7 cellular contexts compared by ENCODE assay signal in the genomic region with DNA sequence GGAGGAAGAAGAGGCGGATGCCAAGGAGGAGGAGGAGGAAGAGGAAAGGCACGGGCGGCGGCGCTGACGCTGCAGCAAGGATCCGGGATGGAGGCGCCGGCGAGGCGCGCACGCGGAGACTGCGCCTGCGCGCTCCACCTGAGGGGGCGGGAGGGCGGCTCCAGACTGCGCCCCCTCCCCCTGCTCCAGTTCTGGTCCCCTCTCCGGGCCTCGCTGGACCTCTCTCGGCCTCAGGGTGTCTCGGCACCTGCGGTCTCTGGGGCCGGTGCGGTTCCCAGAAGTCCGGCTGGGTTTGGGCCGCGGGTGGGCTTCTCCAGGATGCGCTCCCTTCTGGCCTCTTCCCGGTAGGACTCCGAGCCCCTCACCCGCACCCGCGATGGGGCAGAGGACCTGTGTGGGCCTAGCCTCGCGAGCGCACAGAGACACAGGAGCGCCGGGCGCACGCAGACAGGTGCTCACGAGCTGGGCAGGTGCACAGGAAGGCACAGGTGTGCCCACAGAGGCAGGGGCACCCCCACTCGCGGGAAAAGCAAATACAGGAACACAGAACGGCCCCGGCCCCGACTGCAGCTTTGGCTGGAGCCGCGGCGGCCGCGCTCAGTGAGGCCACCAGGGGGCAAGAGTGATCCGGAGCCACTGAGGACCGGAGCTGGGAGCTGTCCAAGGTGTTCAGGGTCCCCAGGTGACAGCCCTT.
DNase-seq lines count a peak whose midpoint lies in the region; ATAC-seq and TF ChIP-seq lines count a peak whose summit lies in the region.

A gene with protein sequence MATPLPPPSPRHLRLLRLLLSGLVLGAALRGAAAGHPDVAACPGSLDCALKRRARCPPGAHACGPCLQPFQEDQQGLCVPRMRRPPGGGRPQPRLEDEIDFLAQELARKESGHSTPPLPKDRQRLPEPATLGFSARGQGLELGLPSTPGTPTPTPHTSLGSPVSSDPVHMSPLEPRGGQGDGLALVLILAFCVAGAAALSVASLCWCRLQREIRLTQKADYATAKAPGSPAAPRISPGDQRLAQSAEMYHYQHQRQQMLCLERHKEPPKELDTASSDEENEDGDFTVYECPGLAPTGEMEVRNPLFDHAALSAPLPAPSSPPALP (minus strand): TSS at position 84 of the 694 bp plus-strand sequence. CDS start 188 bp downstream, outside the sequence.

- ATAC-seq in GM18502 (IDR thresholded peaks at IDR 0.05; ENCODE audit: poor library complexity, unreplicated experiment): peak; percentile 50
- ATAC-seq in GM19023 (IDR thresholded peaks at IDR 0.05; ENCODE audit: unreplicated experiment): no peak

- TF ChIP-seq CTCF in astrocyte of the spinal cord (IDR thresholded peaks at IDR 0.05; ENCODE audit: low read depth, low read length) (peak; percentile 96), retinal pigment epithelial cell (conservative IDR thresholded peaks at IDR 0.05; ENCODE audit: low read depth, low read length) (peak; percentile 90)

- peak within 1 kb of the TSS; percentile 47 for H3K4me3 ChIP-seq in astrocyte of the spinal cord (ENCODE audit: low read depth, low read length)
- H3K4me3 ChIP-seq in retinal pigment epithelial cell (ENCODE audit: low read length): peak within 1 kb of the TSS; percentile 62

- DNase-seq in NCI-H146 (lab: John Stamatoyannopoulos, UW): peak; percentile 85
- peak; percentile 56 for DNase-seq in T-helper 22 cell (ENCODE audit: low read depth)
- peak; percentile 62 for DNase-seq in astrocyte of the spinal cord (ENCODE audit: low read depth, low spot score)
- DNase-seq in hypothalamus (lab: John Stamatoyannopoulos, UW): peak in 42 of 51 donors; percentile 22 to 79 (median 62)
- no peak for DNase-seq in retinal pigment epithelial cell (ENCODE audit: low read depth)

- in situ Hi-C loops in astrocyte of the spinal cord (cut with HindIII; ENCODE audit: low sequenced_read_pairs): loop anchor here (25.0 kb wide), 1 partner anchor 109 kb away; a partner anchor contains a TSS
